In the genomic region with DNA sequence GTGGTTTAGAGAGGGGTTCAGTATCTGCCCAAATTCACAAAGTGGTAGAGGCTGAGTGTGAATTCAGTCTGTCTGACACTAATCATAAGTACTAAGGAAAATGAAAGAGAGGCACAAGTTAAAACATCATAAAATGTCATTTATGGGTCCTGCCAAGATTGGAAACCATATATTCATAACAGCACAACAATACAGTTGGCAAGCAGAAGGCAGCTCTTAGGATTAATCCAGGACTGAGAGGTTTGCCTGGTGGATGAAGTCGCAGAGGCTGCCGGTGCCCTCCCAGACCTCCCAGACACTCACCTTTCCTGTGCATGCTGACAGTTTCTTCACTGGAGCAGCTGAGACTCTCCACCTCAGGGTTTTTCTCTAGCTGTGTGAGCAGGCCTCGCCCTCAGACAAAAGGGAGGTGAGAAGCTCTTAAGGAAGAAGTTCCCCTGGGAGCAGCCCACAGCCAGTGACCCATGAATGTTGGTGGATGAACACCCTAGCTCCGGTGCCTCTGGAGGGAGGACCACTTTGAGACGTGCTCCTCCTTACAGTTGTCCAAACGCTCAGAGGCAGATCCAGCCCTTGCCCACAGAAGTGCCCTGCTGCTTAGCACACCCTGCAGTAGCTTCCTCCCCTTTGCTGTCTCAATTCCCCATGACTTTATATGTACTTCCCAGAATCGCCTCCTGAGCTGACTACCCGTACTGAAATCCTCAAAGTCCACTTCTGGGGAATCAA, we compare ENCODE assay signal across 9 cellular contexts. TPM values are rescaled to one million over a fixed set of nuclear protein-coding genes. Genes with fewer than 3 reads are reported as not detected.
DNase-seq lines count a peak whose midpoint lies in the region; ATAC-seq and TF ChIP-seq lines count a peak whose summit lies in the region.
"Had no signal": no experiment of that assay in that cellular context is flagged by ENCODE, and none has a peak within 500 bp of the region (broad histone marks: within the 10 kb centered on the region; RNA-seq: fewer than 3 reads in every experiment).

No MANE protein-coding gene starts in this region.

- peaks cover 2% of the 10 kb centered on the region for H3K79me1 ChIP-seq in H9 (ENCODE audit: insufficient read depth, low read depth, low read length, poor library complexity, severe bottlenecking)

- POLR2A ChIA-PET in activated B cell treated with CpG ODN at 0.5 μM for 24 hours (lab: Charles Lee) = interaction anchor here (0.6 to 1.2 kb wide), 3 partner anchors 12 to 78 kb away, joined by 3 to 6 read pairs (median 3); no protein-coding TSS in a partner anchor

- no peak overlapping the region for H4K91ac ChIP-seq in H9 (ENCODE audit: insufficient read length, low read depth, low read length)

- no peak overlapping the region for H3K23ac ChIP-seq in H9 (ENCODE audit: insufficient read length, low read depth, low read length)

- H2AK5ac ChIP-seq in H9 (ENCODE audit: insufficient read length, low read length) = no peak overlapping the region

- H2AFZ ChIP-seq in H9 (ENCODE audit: low read length) = no peak overlapping the region

- H3K23me2 ChIP-seq in H9 (ENCODE audit: insufficient read length, low read depth, low read length, poor library complexity, severe bottlenecking) = no peaks in the 10 kb centered on the region

- H3K4ac ChIP-seq in H9 (ENCODE audit: low read depth, low read length) = no peak overlapping the region

- no peak overlapping the region for H3K14ac ChIP-seq in H9 (ENCODE audit: insufficient read depth, low read length)

- H4K8ac ChIP-seq in H9 (replicated peaks; ENCODE audit: insufficient read length, low read depth, low read length) = no peak overlapping the region

- H3K36me3 ChIP-seq in left lung (no peaks in the 10 kb centered on the region), stomach (no peaks in the 10 kb centered on the region)

- H2BK15ac ChIP-seq in H9 (ENCODE audit: low read depth, low read length) = no peak overlapping the region

- H4K20me1 ChIP-seq in H9 (ENCODE audit: control insufficient read depth, insufficient read depth, insufficient read length) = no peaks in the 10 kb centered on the region

- intact Hi-C loops in activated B cell treated with CpG ODN at 0.5 μM for 24 hours (cut with micrococcal nuclease) = no loop called here
- intact Hi-C loops in left lung (cut with DNase I) = no loop called here
- intact Hi-C loops in stomach (cut with DNase I; ENCODE audit: low total_unique reads) = no loop called here
- intact Hi-C loops in activated T-helper 1 cell treated with anti-CD3 and anti-CD28 coated beads, Interleukin-12 subunit alpha, Interleukin-12 subunit beta, Interleukin-2, Interleukin-4 antibody, amounts not matched to agents 30 ng/mL and 10 ng/mL and 1 ng/mL, durations not matched to agents 14 hours and 24 hours and 36 hours (cut with micrococcal nuclease) = no loop called here

- CTCF ChIA-PET in activated B cell treated with CpG ODN at 0.5 μM for 24 hours (lab: Charles Lee) = no interaction called here

- no peak overlapping the region for H3K4me3 ChIP-seq in left lung
- H3K4me3 ChIP-seq in stomach = no peak overlapping the region

- no peak overlapping the region for H3T11ph ChIP-seq in H9 (ENCODE audit: low read length)

- TF ChIP-seq POLR2A in stomach (IDR thresholded peaks at IDR 0.05) = no peak

- H3K9ac ChIP-seq in H9 (ENCODE audit: extremely low read depth, insufficient read length, low read length) = no peak overlapping the region

- no peaks in the 10 kb centered on the region for H3K36me3 Mint-ChIP-seq in H9 (ENCODE audit: insufficient read depth in 1 of 3, low read depth in 3 of 3)
- peaks cover 18% of the 10 kb centered on the region for H3K36me3 Mint-ChIP-seq in activated B cell treated with CpG ODN at 0.5 μM for 24 hours (ENCODE audit: low read depth)
- H3K36me3 Mint-ChIP-seq in activated T-helper 1 cell treated with anti-CD3 and anti-CD28 coated beads, Interleukin-12 subunit alpha, Interleukin-12 subunit beta, Interleukin-2, Interleukin-4 antibody, amounts not matched to agents 30 ng/mL and 10 ng/mL and 1 ng/mL, durations not matched to agents 14 hours and 24 hours and 36 hours (ENCODE audit: low read depth) = peaks cover 10% of the 10 kb centered on the region
- no peaks in the 10 kb centered on the region for H3K36me3 Mint-ChIP-seq in glutamatergic neuron (ENCODE audit: unreplicated experiment)

- no peaks in the 10 kb centered on the region for H3K79me2 ChIP-seq in H9 (ENCODE audit: insufficient read depth, low read length)

- no peak overlapping the region for H3K4me2 ChIP-seq in H9 (ENCODE audit: insufficient read depth, insufficient read length, low read length)

- no peak overlapping the region for H2BK120ac ChIP-seq in H9 (ENCODE audit: low read depth, low read length, poor library complexity, severe bottlenecking)

- TF ChIP-seq CTCF in H9 (conservative IDR thresholded peaks at IDR 0.05) (no peak), activated B cell treated with CpG ODN at 0.5 μM for 24 hours (IDR thresholded peaks at IDR 0.05) (no peak), left lung (IDR thresholded peaks at IDR 0.05) (no peak), stomach (IDR thresholded peaks at IDR 0.05) (no peak), glutamatergic neuron (IDR thresholded peaks at IDR 0.05; ENCODE audit: partially characterized antibody, unreplicated experiment) (no peak)

- no peak overlapping the region for H3K56ac ChIP-seq in H9 (ENCODE audit: insufficient read length, low read depth, low read length)

- no peak overlapping the region for H4K5ac ChIP-seq in H9 (ENCODE audit: insufficient read length, low read depth, low read length)

- H3K27ac ChIP-seq in H9 (ENCODE audit: insufficient read length, low read depth, low read length) (no peak overlapping the region), left lung (peak overlapping the region in 1 of 2 donors; percentile 66), stomach (peak overlapping the region; percentile 3 to 81 (median 55))

- H3K27ac Mint-ChIP-seq in H9 = no peak overlapping the region
- peak overlapping the region; percentile 12 for H3K27ac Mint-ChIP-seq in activated B cell treated with CpG ODN at 0.5 μM for 24 hours
- H3K27ac Mint-ChIP-seq in activated T-helper 1 cell treated with anti-CD3 and anti-CD28 coated beads, Interleukin-12 subunit alpha, Interleukin-12 subunit beta, Interleukin-2, Interleukin-4 antibody, amounts not matched to agents 30 ng/mL and 10 ng/mL and 1 ng/mL, durations not matched to agents 14 hours and 24 hours and 36 hours = no peak overlapping the region
- H3K27ac Mint-ChIP-seq in glutamatergic neuron (ENCODE audit: unreplicated experiment) = no peak overlapping the region
- H3K27ac Mint-ChIP-seq: activated CD4-positive, alpha-beta T cell treated with anti-CD3 and anti-CD28 coated beads, Interleukin-2, amount 10 ng/mL, durations not matched to agents 24 days and 14 days had no signal

- H2BK5ac ChIP-seq in H9 (ENCODE audit: insufficient read length, low read length) = no peak overlapping the region

- no peak for TF ChIP-seq EP300 in stomach (IDR thresholded peaks at IDR 0.05)

- H3K9me3 Mint-ChIP-seq in H9 = no peaks in the 10 kb centered on the region
- H3K9me3 Mint-ChIP-seq in activated B cell treated with CpG ODN at 0.5 μM for 24 hours = no peaks in the 10 kb centered on the region
- no peaks in the 10 kb centered on the region for H3K9me3 Mint-ChIP-seq in activated T-helper 1 cell treated with anti-CD3 and anti-CD28 coated beads, Interleukin-12 subunit alpha, Interleukin-12 subunit beta, Interleukin-2, Interleukin-4 antibody, amounts not matched to agents 30 ng/mL and 10 ng/mL and 1 ng/mL, durations not matched to agents 14 hours and 24 hours and 36 hours
- no peaks in the 10 kb centered on the region for H3K9me3 Mint-ChIP-seq in glutamatergic neuron (ENCODE audit: unreplicated experiment)
- H3K9me3 Mint-ChIP-seq: activated CD4-positive, alpha-beta T cell treated with anti-CD3 and anti-CD28 coated beads, Interleukin-2, amount 10 ng/mL, durations not matched to agents 24 days and 14 days had no signal

- ATAC-seq in activated B cell treated with CpG ODN at 0.5 μM for 24 hours (ENCODE audit: low read depth) (no peak), left lung (peak; percentile 49), GM21390 (IDR thresholded peaks at IDR 0.05; ENCODE audit: unreplicated experiment) (no peak)

- H3K4me3 Mint-ChIP-seq in H9 (no peak overlapping the region), activated B cell treated with CpG ODN at 0.5 μM for 24 hours (no peak overlapping the region), glutamatergic neuron (ENCODE audit: unreplicated experiment) (no peak overlapping the region)
- no peak overlapping the region for H3K4me3 Mint-ChIP-seq in activated T-helper 1 cell treated with anti-CD3 and anti-CD28 coated beads, Interleukin-12 subunit alpha, Interleukin-12 subunit beta, Interleukin-2, Interleukin-4 antibody, amounts not matched to agents 30 ng/mL and 10 ng/mL and 1 ng/mL, durations not matched to agents 14 hours and 24 hours and 36 hours
- H3K4me3 Mint-ChIP-seq: activated CD4-positive, alpha-beta T cell treated with anti-CD3 and anti-CD28 coated beads, Interleukin-2, amount 10 ng/mL, durations not matched to agents 24 days and 14 days had no signal

- H3K27me3 ChIP-seq in H9 (ENCODE audit: insufficient read depth, low read length) (no peaks in the 10 kb centered on the region), left lung (no peaks in the 10 kb centered on the region), stomach (no peaks in the 10 kb centered on the region)

- H2BK12ac ChIP-seq in H9 (ENCODE audit: insufficient read length, low read depth, low read length) = no peak overlapping the region

- H3K4me1 ChIP-seq in H9 (ENCODE audit: insufficient read depth, low read length) = peaks cover 8% of the 10 kb centered on the region; the same call in 1 of the 2 replicates
- peaks cover 15 to 51% of the 10 kb centered on the region in 2 donors for H3K4me1 ChIP-seq in left lung
- H3K4me1 ChIP-seq in stomach = peaks cover 22 to 52% (median 36%) of the 10 kb centered on the region in 4 donors

- H3K4me1 Mint-ChIP-seq in H9 = peaks cover 14 to 25% of the 10 kb centered on the region in 2 experiments
- peaks cover 56% of the 10 kb centered on the region for H3K4me1 Mint-ChIP-seq in activated B cell treated with CpG ODN at 0.5 μM for 24 hours
- H3K4me1 Mint-ChIP-seq in activated T-helper 1 cell treated with anti-CD3 and anti-CD28 coated beads, Interleukin-12 subunit alpha, Interleukin-12 subunit beta, Interleukin-2, Interleukin-4 antibody, amounts not matched to agents 30 ng/mL and 10 ng/mL and 1 ng/mL, durations not matched to agents 14 hours and 24 hours and 36 hours (ENCODE audit: low read depth) = peaks cover 36% of the 10 kb centered on the region
- H3K4me1 Mint-ChIP-seq in glutamatergic neuron (ENCODE audit: low read depth, unreplicated experiment) = no peaks in the 10 kb centered on the region

- no peak overlapping the region for H2BK20ac ChIP-seq in H9 (ENCODE audit: low read depth, low read length, poor library complexity, severe bottlenecking)

- no CpG with 5 or more reads among the region's 8 CpGs for WGBS in H9 (ENCODE audit: extremely low coverage, insufficient read length, low lambda C conversion rate)
- 47 to 60% (median 52%) methylated on average over 8 of the region's 8 CpGs for WGBS in stomach, 5 donors

- H3K9me3 ChIP-seq in H9 (ENCODE audit: control insufficient read depth, low read depth, low read length) = no peaks in the 10 kb centered on the region
- H3K9me3 ChIP-seq in left lung = no peaks in the 10 kb centered on the region
- H3K9me3 ChIP-seq in stomach = no peaks in the 10 kb centered on the region

- no peak for DNase-seq in H9
- no peak for DNase-seq in activated B cell treated with CpG ODN at 0.5 μM for 24 hours
- no peak for DNase-seq in left lung
- no peak for DNase-seq in stomach
- DNase-seq in activated T-helper 1 cell treated with anti-CD3 and anti-CD28 coated beads, Interleukin-12 subunit alpha, Interleukin-12 subunit beta, Interleukin-2, Interleukin-4 antibody, amounts not matched to agents 30 ng/mL and 10 ng/mL and 1 ng/mL, durations not matched to agents 14 hours and 24 hours and 36 hours (ENCODE audit: low spot score) = no peak
- DNase-seq in glutamatergic neuron = no peak
- DNase-seq: activated CD4-positive, alpha-beta T cell treated with anti-CD3 and anti-CD28 coated beads, Interleukin-2, amount 10 ng/mL, durations not matched to agents 24 days and 14 days; activated naive CD4-positive, alpha-beta T cell treated with anti-CD3 and anti-CD28 coated beads, Interleukin-2, amount 50 U/mL, for 16 hours had no signal

- H3K27me3 Mint-ChIP-seq in H9 (ENCODE audit: low read depth) = no peaks in the 10 kb centered on the region
- H3K27me3 Mint-ChIP-seq in activated B cell treated with CpG ODN at 0.5 μM for 24 hours = no peaks in the 10 kb centered on the region
- no peaks in the 10 kb centered on the region for H3K27me3 Mint-ChIP-seq in activated T-helper 1 cell treated with anti-CD3 and anti-CD28 coated beads, Interleukin-12 subunit alpha, Interleukin-12 subunit beta, Interleukin-2, Interleukin-4 antibody, amounts not matched to agents 30 ng/mL and 10 ng/mL and 1 ng/mL, durations not matched to agents 14 hours and 24 hours and 36 hours (ENCODE audit: insufficient read depth)
- H3K27me3 Mint-ChIP-seq in glutamatergic neuron (ENCODE audit: unreplicated experiment) = no peaks in the 10 kb centered on the region
- H3K27me3 Mint-ChIP-seq: activated CD4-positive, alpha-beta T cell treated with anti-CD3 and anti-CD28 coated beads, Interleukin-2, amount 10 ng/mL, durations not matched to agents 24 days and 14 days had no signal

- peak overlapping the region; percentile 4 for H3K18ac ChIP-seq in H9 (ENCODE audit: insufficient read length, low read depth, low read length)

RNA-seq across cellular contexts. Expression of a gene that starts 43.7 kb away (rescaled TPM):
- total RNA-seq in H9 (2021) (2.7 TPM in 2 replicates), activated B cell treated with CpG ODN at 0.5 μM for 24 hours (20.9 and 24.8 TPM in 2 replicates), left lung (10 to 100 TPM; 18.7 to 24.7 TPM), stomach (10 to 100 TPM in 4 of 5 donors, 1 to 10 TPM in 1; 7.8 to 22.8 (median 17.4) TPM), glutamatergic neuron (ENCODE audit: unreplicated experiment) (2.1 TPM)
- polyA plus RNA-seq in stomach = 1 to 10 TPM; 1.3 to 3.4 (median 3.0) TPM
- total RNA-seq in activated T-helper 1 cell treated with anti-CD3 and anti-CD28 coated beads, Interleukin-12 subunit alpha, Interleukin-12 subunit beta, Interleukin-2, Interleukin-4 antibody, amounts not matched to agents 30 ng/mL and 10 ng/mL and 1 ng/mL, durations not matched to agents 14 hours and 24 hours and 36 hours = 10.0 and 10.1 TPM in 2 replicates
